ENCODE assay signal across 8 cellular contexts in genomic region chr20:57390604-57391438, GRCh38. TPM values are rescaled to one million over a fixed set of nuclear protein-coding genes. Genes with fewer than 3 reads are reported as not detected.
DNase-seq lines count a peak whose midpoint lies in the region; ATAC-seq and TF ChIP-seq lines count a peak whose summit lies in the region.

Gene RBM38 (plus strand): TSS chr20:57391396. CDS start chr20:57391582, 186 bp downstream.

- peak; percentile 58 for ATAC-seq in HG02759 (IDR thresholded peaks at IDR 0.05; ENCODE audit: unreplicated experiment)
- peak; percentile 60 for ATAC-seq in activated CD4-positive, alpha-beta T cell treated with anti-CD3 and anti-CD28 coated beads for 36 hours
- peak; percentile 84 for ATAC-seq in left lobe of liver

- no peak for TF ChIP-seq CTCF in coronary artery (IDR thresholded peaks at IDR 0.05)

- DNase-seq in NCI-H146 (lab: John Stamatoyannopoulos, UW) (peak; percentile 75), NCI-H146 treated with DMSO at 0.1 percent for 48 hours (lab: John Stamatoyannopoulos, UW; ENCODE audit: unreplicated experiment) (no peak), NCI-H2171 (lab: John Stamatoyannopoulos, UW) (peak; percentile 79), coronary artery (ENCODE audit: low spot score) (no peak), left lobe of liver (ENCODE audit: low spot score) (peak; percentile 76)
- peak; percentile 91 for DNase-seq in activated CD4-positive, alpha-beta T cell treated with anti-CD3 and anti-CD28 coated beads for 36 hours
- peak; percentile 83 to 86 for DNase-seq in stimulated activated CD4-positive, alpha-beta T cell treated with anti-CD3 and anti-CD28 coated beads, Interleukin-2, amount 100 ng/mL, for 24 hours

- H3K4me3 Mint-ChIP-seq in activated CD4-positive, alpha-beta T cell treated with anti-CD3 and anti-CD28 coated beads for 36 hours, result peak within 1 kb of the TSS; percentile 83

- peak within 1 kb of the TSS; percentile 77 to 81 for H3K27ac ChIP-seq in coronary artery

- POLR2A ChIA-PET in activated CD4-positive, alpha-beta T cell treated with anti-CD3 and anti-CD28 coated beads for 36 hours (lab: Charles Lee), result interaction anchor here (0.6 to 2.9 kb wide), 5 partner anchors 8 to 229 kb away, joined by 3 to 26 read pairs (median 3); partner anchors contain the start of gene ZBP1

- no peaks in the 10 kb centered on the region for H3K9me3 Mint-ChIP-seq in activated CD4-positive, alpha-beta T cell treated with anti-CD3 and anti-CD28 coated beads for 36 hours (ENCODE audit: low read depth)

- H3K4me3 ChIP-seq in coronary artery, result peak within 1 kb of the TSS; percentile 77

- intact Hi-C loops in activated CD4-positive, alpha-beta T cell treated with anti-CD3 and anti-CD28 coated beads for 36 hours (cut with DNase I, micrococcal nuclease), result loop anchor here (1.0 to 10.0 kb wide), 13 partner anchors 40 to 1756 kb away; partner anchors contain the start of genes PMEPA1 (in 2 of the 2), ATP5F1E (in 1 of the 2), CASS4 (in 1 of the 2) and RAE1 (in 1 of the 2)

- CTCF ChIA-PET in activated CD4-positive, alpha-beta T cell treated with anti-CD3 and anti-CD28 coated beads for 36 hours (lab: Charles Lee), result interaction anchor here (0.6 to 2.6 kb wide), 6 partner anchors 7 to 1296 kb away, joined by 3 to 23 read pairs (median 4); no protein-coding TSS in a partner anchor

- H3K36me3 Mint-ChIP-seq in activated CD4-positive, alpha-beta T cell treated with anti-CD3 and anti-CD28 coated beads for 36 hours (ENCODE audit: low read depth), result peaks cover 37% of the 10 kb centered on the region

- peaks cover 41% of the 10 kb centered on the region for H3K4me1 Mint-ChIP-seq in activated CD4-positive, alpha-beta T cell treated with anti-CD3 and anti-CD28 coated beads for 36 hours

- peak within 1 kb of the TSS; percentile 97 for H3K27ac Mint-ChIP-seq in activated CD4-positive, alpha-beta T cell treated with anti-CD3 and anti-CD28 coated beads for 36 hours

- H3K27me3 Mint-ChIP-seq in activated CD4-positive, alpha-beta T cell treated with anti-CD3 and anti-CD28 coated beads for 36 hours, result no peaks in the 10 kb centered on the region

RNA-seq across cellular contexts. Expression of gene RBM38, which starts in this region (rescaled TPM):
- total RNA-seq in activated CD4-positive, alpha-beta T cell treated with anti-CD3 and anti-CD28 coated beads for 36 hours, result 100 to 1,000 TPM in 1 of 2 experiments, 10 to 100 TPM in 1; 96.5 to 101 TPM
- 6.0 TPM for total RNA-seq in left lobe of liver

Comparison
In these comparisons a context has a peak if more than half of its experiments do, and no peak if none do; other contexts are left out.
1. RNA of gene RBM38 (total RNA-seq): 96.5 to 101 TPM in activated CD4-positive, alpha-beta T cell treated with anti-CD3 and anti-CD28 coated beads for 36 hours; 6.0 TPM in left lobe of liver (single experiment); every median in the first group is over 10 times any median in the second.
2. DNase-seq: peak in NCI-H146 (single experiment), NCI-H2171 (single experiment), activated CD4-positive, alpha-beta T cell treated with anti-CD3 and anti-CD28 coated beads for 36 hours (single experiment), left lobe of liver (single experiment) and stimulated activated CD4-positive, alpha-beta T cell treated with anti-CD3 and anti-CD28 coated beads, Interleukin-2, amount 100 ng/mL, for 24 hours (2 of 2); none in NCI-H146 treated with DMSO at 0.1 percent for 48 hours (single experiment) and coronary artery (single experiment).
3. Peak in every context shown above with its lines, with median percentiles within 50 percentile points of each other: ATAC-seq.